Comparison of ENCODE assay signal across 1 cellular context in genomic region chr2:70024284-70024683, GRCh38.
TF ChIP-seq lines count a peak whose summit lies in the region.

No MANE protein-coding gene starts in this region.

TF ChIP-seq in WTC11, 78 proteins besides CTCF, POLR2A, EP300 and RAD21 (continued from another document):
- TF ChIP-seq ZNF121 (CRISPR knock-in tag; IDR thresholded peaks at IDR 0.05): no peak
- no peak for TF ChIP-seq CREM (CRISPR knock-in tag; IDR thresholded peaks at IDR 0.05)
- no peak for TF ChIP-seq ZNF416 (CRISPR knock-in tag; IDR thresholded peaks at IDR 0.05)
- no peak for TF ChIP-seq SOX15 (CRISPR knock-in tag; IDR thresholded peaks at IDR 0.05)
